In genomic region chr17:50298018-50298417, GRCh38 we compare ENCODE assay signal across 1 cellular context.
TF ChIP-seq lines count a peak whose summit lies in the region.

No MANE protein-coding gene starts in this region.

TF ChIP-seq in GM23338, 12 proteins besides CTCF, POLR2A, EP300 and RAD21 (continued from another document):
- TF ChIP-seq ZNF462 (CRISPR knock-in tag; IDR thresholded peaks at IDR 0.05) = no peak
- no peak for TF ChIP-seq REST (IDR thresholded peaks at IDR 0.05; ENCODE audit: unreplicated experiment)
- TF ChIP-seq EZH2phosphoT487 (IDR thresholded peaks at IDR 0.05; ENCODE audit: unreplicated experiment) = no peak
TF ChIP-seq in GM23338: peak in this region for 0.
